ENCODE assay signal across 9 cellular contexts in genomic region chr11:17544181-17544622, GRCh38. TPM values are rescaled to one million over a fixed set of nuclear protein-coding genes. Genes with fewer than 3 reads are reported as not detected.
DNase-seq lines count a peak whose midpoint lies in the region; ATAC-seq and TF ChIP-seq lines count a peak whose summit lies in the region.
"Had no signal": no experiment of that assay in that cellular context is flagged by ENCODE, and none has a peak within 500 bp of the region (broad histone marks: within the 10 kb centered on the region; RNA-seq: fewer than 3 reads in every experiment).

TSS of gene USH1C (minus strand) at chr11:17544416. CDS start at chr11:17544307, 109 bp downstream.

- POLR2A ChIA-PET in activated CD4-positive, alpha-beta memory T cell treated with anti-CD3 and anti-CD28 coated beads for 36 hours (lab: Charles Lee): no interaction called here

- no peak within 1 kb of the TSS for H3K27ac Mint-ChIP-seq in activated CD4-positive, alpha-beta memory T cell treated with anti-CD3 and anti-CD28 coated beads for 36 hours

- no peak within 1 kb of the TSS for H3K4me3 Mint-ChIP-seq in activated CD4-positive, alpha-beta memory T cell treated with anti-CD3 and anti-CD28 coated beads for 36 hours

- TF ChIP-seq CTCF in left ventricle myocardium inferior (IDR thresholded peaks at IDR 0.05; ENCODE audit: borderline replicate concordance): no peak

- H3K4me3 ChIP-seq in H7 (ENCODE audit: insufficient read depth, low read depth, low read length): peak within 1 kb of the TSS; percentile 61
- H3K4me3 ChIP-seq in left ventricle myocardium inferior: peak within 1 kb of the TSS; percentile 38

- H3K36me3 Mint-ChIP-seq in activated CD4-positive, alpha-beta memory T cell treated with anti-CD3 and anti-CD28 coated beads for 36 hours: no peaks in the 10 kb centered on the region

- CTCF ChIA-PET in activated CD4-positive, alpha-beta memory T cell treated with anti-CD3 and anti-CD28 coated beads for 36 hours (lab: Charles Lee): interaction anchor here (1.5 kb wide), 1 partner anchor 55 kb away, joined by 4 read pairs; no protein-coding TSS in a partner anchor

- H3K36me3 ChIP-seq in H7 (replicated peaks; ENCODE audit: control insufficient read depth, insufficient read depth, low read length) (no peaks in the 10 kb centered on the region), left ventricle myocardium inferior (no peaks in the 10 kb centered on the region)

- intact Hi-C loops in activated CD4-positive, alpha-beta memory T cell treated with anti-CD3 and anti-CD28 coated beads for 36 hours (cut with micrococcal nuclease): no loop called here
- intact Hi-C loops in left ventricle myocardium inferior (cut with micrococcal nuclease): no loop called here

- DNase-seq in H7 (peak; percentile 97), left ventricle myocardium inferior (peak; percentile 17), NCI-H187 treated with DMSO at 0.1 percent for 48 hours (lab: John Stamatoyannopoulos, UW) (no peak), NCI-H2227 treated with DMSO at 0.1 percent for 48 hours (lab: John Stamatoyannopoulos, UW) (no peak), D341Med (ENCODE audit: low spot score) (no peak)
- peak; percentile 45 for DNase-seq in activated CD4-positive, alpha-beta memory T cell treated with anti-CD3 and anti-CD28 coated beads for 36 hours
- DNase-seq in stimulated activated CD4-positive, alpha-beta T cell treated with anti-CD3 and anti-CD28 coated beads, Interleukin-15, amount 100 ng/mL, for 24 hours: peak; percentile 49

- no peak within 1 kb of the TSS for H3K27ac ChIP-seq in left ventricle myocardium inferior (replicated peaks)

- H3K9me3 ChIP-seq in left ventricle myocardium inferior (replicated peaks): no peaks in the 10 kb centered on the region

- peaks cover 5% of the 10 kb centered on the region for H3K4me1 ChIP-seq in left ventricle myocardium inferior

- H3K9me3 Mint-ChIP-seq in activated CD4-positive, alpha-beta memory T cell treated with anti-CD3 and anti-CD28 coated beads for 36 hours: no peaks in the 10 kb centered on the region

- ATAC-seq in HG02678 (IDR thresholded peaks at IDR 0.05; ENCODE audit: unreplicated experiment): no peak

- peaks cover 27% of the 10 kb centered on the region for H3K27me3 Mint-ChIP-seq in activated CD4-positive, alpha-beta memory T cell treated with anti-CD3 and anti-CD28 coated beads for 36 hours

- peaks cover 2% of the 10 kb centered on the region for H3K4me1 Mint-ChIP-seq in activated CD4-positive, alpha-beta memory T cell treated with anti-CD3 and anti-CD28 coated beads for 36 hours (ENCODE audit: low read depth)

- peaks cover 16% of the 10 kb centered on the region for H3K27me3 ChIP-seq in H7 (ENCODE audit: control insufficient read depth, insufficient read depth, low read length)
- peaks cover 76% of the 10 kb centered on the region for H3K27me3 ChIP-seq in left ventricle myocardium inferior (ENCODE audit: low read depth)

RNA-seq across cellular contexts. Expression of gene USH1C, which starts in this region (rescaled TPM):
- total RNA-seq in H7 (2014; rRNA removed; shearing (Covaris generic)): 0.55 and 0.81 TPM in 2 replicates
- total RNA-seq in activated CD4-positive, alpha-beta memory T cell treated with anti-CD3 and anti-CD28 coated beads for 36 hours: not detected
- not detected for total RNA-seq in left ventricle myocardium inferior
- total RNA-seq: myocyte had no signal

Comparison
In these comparisons a context has a peak if more than half of its experiments do, and no peak if none do; other contexts are left out.
1. Peak in DNase-seq and H3K4me3 ChIP-seq in H7; RNA of the gene not detected or under 1 TPM.
2. Peak in DNase-seq in activated CD4-positive, alpha-beta memory T cell treated with anti-CD3 and anti-CD28 coated beads for 36 hours; RNA of the gene not detected or under 1 TPM.
3. Peak in DNase-seq and H3K4me3 ChIP-seq in left ventricle myocardium inferior; RNA of the gene not detected or under 1 TPM.